ENCODE assay signal across 21 cellular contexts in genomic region chr18:11666176-11666575, GRCh38. TPM values are rescaled to one million over a fixed set of nuclear protein-coding genes. Genes with fewer than 3 reads are reported as not detected.
A peak's percentile ranks its signal among the peaks of the same experiment; 100 is the strongest.
DNase-seq lines count a peak whose midpoint lies in the region; ATAC-seq and TF ChIP-seq lines count a peak whose summit lies in the region.
"Had no signal": no experiment of that assay in that cellular context is flagged by ENCODE, and none has a peak within 500 bp of the region (broad histone marks: within the 10 kb centered on the region; RNA-seq: fewer than 3 reads in every experiment).

No MANE protein-coding gene starts in this region.

- no peak overlapping the region for H3K23ac ChIP-seq in H9 (ENCODE audit: insufficient read length, low read depth, low read length)

- H3K56ac ChIP-seq in H9 (ENCODE audit: insufficient read length, low read depth, low read length) = no peak overlapping the region

- H3K23me2 ChIP-seq in H9 (ENCODE audit: insufficient read length, low read depth, low read length, poor library complexity, severe bottlenecking) = no peaks in the 10 kb centered on the region

- no peak overlapping the region for H2BK15ac ChIP-seq in H9 (ENCODE audit: low read depth, low read length)

- WGBS in H9 (ENCODE audit: extremely low coverage, insufficient read length, low lambda C conversion rate) = no CpG with 5 or more reads among the region's 4 CpGs

- no peak overlapping the region for H2BK120ac ChIP-seq in H9 (ENCODE audit: low read depth, low read length, poor library complexity, severe bottlenecking)

- no peaks in the 10 kb centered on the region for H4K20me1 ChIP-seq in H9 (ENCODE audit: control insufficient read depth, insufficient read depth, insufficient read length)
- H4K20me1 ChIP-seq: BLaER1 treated with 17β-estradiol and CSF1 and Interleukin-3, amounts not matched to agents 10 nM and 100 nM had no signal

- H3K4me3 Mint-ChIP-seq in H9 (no peak overlapping the region), nephron progenitor cell (peak overlapping the region; percentile 8)
- no peak overlapping the region for H3K4me3 Mint-ChIP-seq in CD8-positive, alpha-beta T cell
- H3K4me3 Mint-ChIP-seq: B cell; CD8-positive, alpha-beta memory T cell; HFFc6; IgD-negative memory B cell had no signal

- CTCF ChIA-PET in CD8-positive, alpha-beta T cell (lab: Charles Lee) = no interaction called here

- H3K4ac ChIP-seq in H9 (ENCODE audit: low read depth, low read length) = no peak overlapping the region

- no peak overlapping the region for H2BK5ac ChIP-seq in H9 (ENCODE audit: insufficient read length, low read length)

- H3T11ph ChIP-seq in H9 (ENCODE audit: low read length) = no peak overlapping the region

- H3K36me3 Mint-ChIP-seq in H9 (ENCODE audit: insufficient read depth in 1 of 3, low read depth in 3 of 3) (no peaks in the 10 kb centered on the region), nephron progenitor cell (ENCODE audit: low read depth) (no peaks in the 10 kb centered on the region)
- no peaks in the 10 kb centered on the region for H3K36me3 Mint-ChIP-seq in CD8-positive, alpha-beta T cell
- H3K36me3 Mint-ChIP-seq: CD8-positive, alpha-beta memory T cell; IgD-negative memory B cell had no signal

- peaks cover 28 to 34% of the 10 kb centered on the region in 2 experiments for H3K4me1 Mint-ChIP-seq in H9
- no peaks in the 10 kb centered on the region for H3K4me1 Mint-ChIP-seq in nephron progenitor cell
- H3K4me1 Mint-ChIP-seq in CD8-positive, alpha-beta T cell (ENCODE audit: low read depth) = no peaks in the 10 kb centered on the region
- H3K4me1 Mint-ChIP-seq: B cell; CD8-positive, alpha-beta memory T cell; IgD-negative memory B cell had no signal

- H4K8ac ChIP-seq in H9 (replicated peaks; ENCODE audit: insufficient read length, low read depth, low read length) = no peak overlapping the region

- H3K79me2 ChIP-seq in H9 (ENCODE audit: insufficient read depth, low read length) = no peaks in the 10 kb centered on the region

- TF ChIP-seq CTCF in H9 (conservative IDR thresholded peaks at IDR 0.05) (no peak), nephron progenitor cell (IDR thresholded peaks at IDR 0.05) (no peak)
- TF ChIP-seq CTCF in CD8-positive, alpha-beta T cell (IDR thresholded peaks at IDR 0.05) = no peak

- peaks cover 9% of the 10 kb centered on the region for H3K27me3 Mint-ChIP-seq in H9 (ENCODE audit: low read depth)
- no peaks in the 10 kb centered on the region for H3K27me3 Mint-ChIP-seq in nephron progenitor cell (ENCODE audit: low read depth, poor library complexity)
- H3K27me3 Mint-ChIP-seq in CD8-positive, alpha-beta T cell (ENCODE audit: low read depth) = peaks cover 9% of the 10 kb centered on the region

- no peak overlapping the region for H3K4me2 ChIP-seq in H9 (ENCODE audit: insufficient read depth, insufficient read length, low read length)
- H3K4me2 ChIP-seq: BLaER1 treated with 17β-estradiol and CSF1 and Interleukin-3, amounts not matched to agents 10 nM and 100 nM had no signal

- H2AFZ ChIP-seq in H9 (ENCODE audit: low read length) = no peak overlapping the region
- H2AFZ ChIP-seq: GM23248 had no signal

- peaks cover 3% of the 10 kb centered on the region; the same call in 1 of the 2 replicates for H3K4me1 ChIP-seq in H9 (ENCODE audit: insufficient read depth, low read length)
- H3K4me1 ChIP-seq in CD8-positive, alpha-beta T cell (ENCODE audit: insufficient read depth, low read length) = no peaks in the 10 kb centered on the region

- H3K36me3 ChIP-seq in CD8-positive, alpha-beta T cell (ENCODE audit: insufficient read depth, low read length) = no peaks in the 10 kb centered on the region
- H3K36me3 ChIP-seq: BLaER1 treated with 17β-estradiol and CSF1 and Interleukin-3, amounts not matched to agents 10 nM and 100 nM had no signal

- H3K27me3 ChIP-seq in H9 (ENCODE audit: insufficient read depth, low read length) = no peaks in the 10 kb centered on the region
- no peaks in the 10 kb centered on the region for H3K27me3 ChIP-seq in CD8-positive, alpha-beta T cell (ENCODE audit: insufficient read depth, low read length)
- H3K27me3 ChIP-seq: BLaER1 treated with 17β-estradiol and CSF1 and Interleukin-3, amounts not matched to agents 10 nM and 100 nM had no signal

- no peak for ATAC-seq in CD8-positive, alpha-beta T cell
- ATAC-seq: HCT116, HepG2 had no signal

- no peak overlapping the region for H4K5ac ChIP-seq in H9 (ENCODE audit: insufficient read length, low read depth, low read length)

- POLR2A ChIA-PET in CD8-positive, alpha-beta T cell (lab: Charles Lee) = no interaction called here

- no peak overlapping the region for H3K14ac ChIP-seq in H9 (ENCODE audit: insufficient read depth, low read length)

- no peak overlapping the region for H3K27ac ChIP-seq in H9 (ENCODE audit: insufficient read length, low read depth, low read length)
- no peak overlapping the region for H3K27ac ChIP-seq in CD8-positive, alpha-beta T cell (ENCODE audit: low read depth, low read length)
- H3K27ac ChIP-seq: BLaER1 treated with 17β-estradiol and CSF1 and Interleukin-3, amounts not matched to agents 10 nM and 100 nM; GM23248 had no signal

- no peak overlapping the region for H2AK5ac ChIP-seq in H9 (ENCODE audit: insufficient read length, low read length)

- H2BK12ac ChIP-seq in H9 (ENCODE audit: insufficient read length, low read depth, low read length) = no peak overlapping the region

- H3K18ac ChIP-seq in H9 (ENCODE audit: insufficient read length, low read depth, low read length) = no peak overlapping the region

- H2BK20ac ChIP-seq in H9 (ENCODE audit: low read depth, low read length, poor library complexity, severe bottlenecking) = no peak overlapping the region

- H3K27ac Mint-ChIP-seq in H9 (no peak overlapping the region), nephron progenitor cell (peak overlapping the region; percentile 97)
- no peak overlapping the region for H3K27ac Mint-ChIP-seq in CD8-positive, alpha-beta T cell
- H3K27ac Mint-ChIP-seq: B cell; CD8-positive, alpha-beta memory T cell; HFFc6; IgD-negative memory B cell had no signal

- H3K9me3 Mint-ChIP-seq in H9 (no peaks in the 10 kb centered on the region), nephron progenitor cell (no peaks in the 10 kb centered on the region)
- H3K9me3 Mint-ChIP-seq in CD8-positive, alpha-beta T cell = no peaks in the 10 kb centered on the region
- H3K9me3 Mint-ChIP-seq: CD8-positive, alpha-beta memory T cell; HFFc6; IgD-negative memory B cell had no signal

- no peaks in the 10 kb centered on the region for H3K79me1 ChIP-seq in H9 (ENCODE audit: insufficient read depth, low read depth, low read length, poor library complexity, severe bottlenecking)

- DNase-seq in H9 (peak; percentile 27), islet precursor cell (peak; percentile 46), nephron progenitor cell (no peak), amygdala (lab: John Stamatoyannopoulos, UW) (no peak), GF-D8 (lab: John Stamatoyannopoulos, UW) (no peak)
- DNase-seq in CD8-positive, alpha-beta T cell = no peak
- DNase-seq in activated naive CD4-positive, alpha-beta T cell treated with Interleukin-2 at 50 U/mL for 16 hours = no peak
- DNase-seq: CD8-positive, alpha-beta memory T cell; COR-L47; DMS 273 treated with DMSO at 0.1 percent for 48 hours; DMS53; DND-41; EL; GM23248; HFFc6 had no signal

- no peaks in the 10 kb centered on the region for H3K9me3 ChIP-seq in H9 (ENCODE audit: control insufficient read depth, low read depth, low read length)
- H3K9me3 ChIP-seq in CD8-positive, alpha-beta T cell (ENCODE audit: low read length) = no peaks in the 10 kb centered on the region
- H3K9me3 ChIP-seq: BLaER1 treated with 17β-estradiol and CSF1 and Interleukin-3, amounts not matched to agents 10 nM and 100 nM had no signal

- H3K9ac ChIP-seq in H9 (ENCODE audit: extremely low read depth, insufficient read length, low read length) = no peak overlapping the region
- H3K9ac ChIP-seq: BLaER1 treated with 17β-estradiol and CSF1 and Interleukin-3, amounts not matched to agents 10 nM and 100 nM; GM23248 had no signal

- H3K4me3 ChIP-seq in CD8-positive, alpha-beta T cell (ENCODE audit: low read depth, low read length) = no peak overlapping the region
- H3K4me3 ChIP-seq: BLaER1 treated with 17β-estradiol and CSF1 and Interleukin-3, amounts not matched to agents 10 nM and 100 nM; GM23248 had no signal

- intact Hi-C loops in CD8-positive, alpha-beta T cell (cut with DNase I, micrococcal nuclease) = no loop called here

- H4K91ac ChIP-seq in H9 (ENCODE audit: insufficient read length, low read depth, low read length) = no peak overlapping the region

RNA-seq across cellular contexts. Expression of gene GNAL, which starts 22.9 kb away (rescaled TPM):
- total RNA-seq in H9 (2021) = 23.8 and 24.0 TPM in 2 replicates
- total RNA-seq in CD8-positive, alpha-beta T cell = under 1 TPM; 0.17 to 0.62 TPM

RNA-seq across cellular contexts. Expression of gene SLC35G4, which starts 56.8 kb away (rescaled TPM):
- not detected in 2 replicates for total RNA-seq in H9 (2021)
- total RNA-seq in CD8-positive, alpha-beta T cell = not detected
- total RNA-seq: A172; B cell; CD8-positive, alpha-beta memory T cell; GM23248; HepG2; HFFc6 had no signal

Comparison
In these comparisons a context has a peak if more than half of its experiments do, and no peak if none do; other contexts are left out.
1. DNase-seq: peak in H9 (single experiment) and islet precursor cell (single experiment); none in nephron progenitor cell (single experiment), amygdala (0 of 56), GF-D8 (single experiment), CD8-positive, alpha-beta T cell (0 of 7) and activated naive CD4-positive, alpha-beta T cell treated with Interleukin-2 at 50 U/mL for 16 hours (single experiment).
2. RNA of gene GNAL, which starts 22.9 kb away (total RNA-seq): 23.8 to 24.0 TPM in H9; 0.17 to 0.62 TPM in CD8-positive, alpha-beta T cell; every median in the first group is over 10 times any median in the second.